ENCODE assay signal across 13 cellular contexts in the genomic region with DNA sequence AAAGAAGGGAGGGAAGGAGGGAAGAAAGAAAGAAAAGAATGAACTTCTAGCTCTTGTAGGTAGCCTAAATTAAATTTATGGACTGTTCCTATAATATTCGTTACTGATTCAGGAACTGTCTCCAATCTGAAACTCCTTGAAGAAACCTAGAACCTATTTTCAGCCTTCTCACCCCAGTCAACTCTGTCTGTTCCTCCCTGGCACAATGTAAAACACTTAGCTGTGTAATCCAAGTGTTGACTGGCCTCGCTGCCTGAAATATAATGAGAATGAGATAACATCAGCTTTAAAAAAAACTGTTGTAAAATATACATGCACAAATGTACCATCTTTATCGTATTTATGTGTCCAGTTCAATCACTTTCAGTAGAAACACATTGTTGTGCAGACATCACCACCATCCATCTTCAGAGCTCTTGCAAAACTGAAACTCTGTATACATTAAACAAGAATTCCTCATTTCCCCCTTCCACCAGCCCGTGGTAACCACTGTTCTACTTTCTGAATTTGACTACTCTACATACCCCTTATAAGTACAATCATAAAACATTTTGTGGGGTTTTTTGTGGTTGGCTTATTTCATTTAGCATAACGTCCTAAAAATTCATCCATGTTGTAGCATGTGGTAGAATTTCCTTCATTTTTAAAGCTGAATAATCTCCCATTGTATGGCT. TPM values are rescaled to one million over a fixed set of nuclear protein-coding genes. Genes with fewer than 3 reads are reported as not detected.
DNase-seq lines count a peak whose midpoint lies in the region; ATAC-seq, FAIRE-seq and TF ChIP-seq lines count a peak whose summit lies in the region.
"Had no signal": no experiment of that assay in that cellular context is flagged by ENCODE, and none has a peak within 500 bp of the region (broad histone marks: within the 10 kb centered on the region; RNA-seq: fewer than 3 reads in every experiment).

No MANE protein-coding gene starts in this region.

- no peak overlapping the region for H3K9ac ChIP-seq in neural progenitor cell

- H3K9me3 Mint-ChIP-seq in neural progenitor cell: no peaks in the 10 kb centered on the region
- H3K9me3 Mint-ChIP-seq: activated naive CD8-positive, alpha-beta T cell treated with anti-CD3 and anti-CD28 coated beads, Interleukin-2, amount 10 ng/mL, durations not matched to agents 7 days and 5 days; neural crest cell had no signal

- H3K9me3 ChIP-seq in stomach: no peaks in the 10 kb centered on the region
- H3K9me3 ChIP-seq in neural progenitor cell (ENCODE audit: low read depth): no peaks in the 10 kb centered on the region

- no peak for TF ChIP-seq CTCF in stomach (IDR thresholded peaks at IDR 0.05)
- TF ChIP-seq CTCF in neural progenitor cell (IDR thresholded peaks at IDR 0.05): no peak

- no peaks in the 10 kb centered on the region for H3K36me3 ChIP-seq in stomach
- no peaks in the 10 kb centered on the region for H3K36me3 ChIP-seq in neural progenitor cell

- H3K4me1 Mint-ChIP-seq in neural progenitor cell: peaks cover 11% of the 10 kb centered on the region

- WGBS in stomach, 5 donors: 44 to 65% (median 60%) methylated on average over 5 of the region's 5 CpGs

- no peak for TF ChIP-seq POLR2A in GM12891 (IDR thresholded peaks at IDR 0.05; ENCODE audit: low read depth, low read length)
- TF ChIP-seq POLR2A in stomach (IDR thresholded peaks at IDR 0.05): no peak

- intact Hi-C loops in stomach (cut with DNase I; ENCODE audit: low total_unique reads): no loop called here

- no peaks in the 10 kb centered on the region for H3K36me3 Mint-ChIP-seq in neural progenitor cell
- H3K36me3 Mint-ChIP-seq: activated naive CD8-positive, alpha-beta T cell treated with anti-CD3 and anti-CD28 coated beads, Interleukin-2, amount 10 ng/mL, durations not matched to agents 7 days and 5 days had no signal

- no peak overlapping the region for H2AFZ ChIP-seq in neural progenitor cell (replicated peaks)

- peaks cover 3% of the 10 kb centered on the region for H3F3A ChIP-seq in neural progenitor cell (ENCODE audit: low read depth)

- no peak overlapping the region for H3K4me3 ChIP-seq in stomach
- no peak overlapping the region for H3K4me3 ChIP-seq in neural progenitor cell

- H3K27me3 ChIP-seq in stomach: no peaks in the 10 kb centered on the region
- H3K27me3 ChIP-seq in neural progenitor cell: no peaks in the 10 kb centered on the region

- H3K27me3 Mint-ChIP-seq in neural progenitor cell (ENCODE audit: insufficient read depth, low read depth): peaks cover 5% of the 10 kb centered on the region

- no peak overlapping the region for H3K4me3 Mint-ChIP-seq in neural progenitor cell
- H3K4me3 Mint-ChIP-seq: activated naive CD8-positive, alpha-beta T cell treated with anti-CD3 and anti-CD28 coated beads, Interleukin-2, amount 10 ng/mL, durations not matched to agents 7 days and 5 days; neural crest cell had no signal

- no peaks in the 10 kb centered on the region for H4K20me1 ChIP-seq in neural progenitor cell (ENCODE audit: low read depth)

- H3K4me1 ChIP-seq in stomach (no peaks in the 10 kb centered on the region), neural progenitor cell (peaks cover 12% of the 10 kb centered on the region)

- no peak for TF ChIP-seq EP300 in stomach (IDR thresholded peaks at IDR 0.05)

- H3K79me2 ChIP-seq in neural progenitor cell (ENCODE audit: low read depth): no peaks in the 10 kb centered on the region

- peak; percentile 73 for FAIRE-seq in GM12891 (lab: Jason Lieb, UNC)
- FAIRE-seq: TTC549 had no signal

- DNase-seq in GM12891 (ENCODE audit: insufficient read length, low spot score): no peak
- no peak for DNase-seq in HT-29 (ENCODE audit: low spot score)
- no peak for DNase-seq in stomach
- no peak for DNase-seq in neural progenitor cell (ENCODE audit: low spot score)
- DNase-seq in NCI-H2029 (lab: John Stamatoyannopoulos, UW): no peak
- DNase-seq: activated naive CD8-positive, alpha-beta T cell treated with anti-CD3 and anti-CD28 coated beads, Interleukin-2, amount 10 ng/mL, durations not matched to agents 7 days and 5 days; NCI-H748 treated with DMSO at 0.1 percent for 48 hours had no signal

- H3K27ac ChIP-seq in stomach (no peak overlapping the region), neural progenitor cell (no peak overlapping the region)

- H3K27ac Mint-ChIP-seq in neural progenitor cell: no peak overlapping the region
- H3K27ac Mint-ChIP-seq: activated naive CD8-positive, alpha-beta T cell treated with anti-CD3 and anti-CD28 coated beads, Interleukin-2, amount 10 ng/mL, durations not matched to agents 7 days and 5 days had no signal

- H3K4me2 ChIP-seq in neural progenitor cell: no peak overlapping the region

- ATAC-seq in GM19023 (IDR thresholded peaks at IDR 0.05; ENCODE audit: unreplicated experiment) (peak; percentile 77), HG02759 (IDR thresholded peaks at IDR 0.05; ENCODE audit: unreplicated experiment) (peak; percentile 91), HG03571 (IDR thresholded peaks at IDR 0.05; ENCODE audit: unreplicated experiment) (peak; percentile 91)

TF ChIP-seq in GM12891, 5 proteins besides CTCF, POLR2A, EP300 and RAD21:
- TF ChIP-seq POLR2AphosphoS5 (IDR thresholded peaks at IDR 0.05; ENCODE audit: low read depth, low read length) (no peak), SPI1 (IDR thresholded peaks at IDR 0.05; ENCODE audit: low read depth, low read length) (peak; percentile 82), POU2F2 (IDR thresholded peaks at IDR 0.05; ENCODE audit: low read depth, low read length) (no peak)
TF ChIP-seq in GM12891: peak in this region for 1.

RNA-seq across cellular contexts. Expression of gene C7orf33, which starts 6.3 kb away (rescaled TPM):
- not detected for polyA plus RNA-seq in GM12891 (2012; ENCODE audit: low read depth, missing spikeins)
- total RNA-seq in HT-29 (2014; rRNA removed; shearing (Covaris generic)): not detected in 2 replicates
- total RNA-seq in stomach: not detected
- not detected for polyA plus RNA-seq in stomach
- not detected in 2 replicates for total RNA-seq in neural progenitor cell (ENCODE audit: low replicate concordance)
- total RNA-seq: activated naive CD8-positive, alpha-beta T cell treated with anti-CD3 and anti-CD28 coated beads, Interleukin-2, amount 10 ng/mL, durations not matched to agents 7 days and 5 days; neural crest cell; urinary bladder had no signal
- polyA plus RNA-seq: urinary bladder had no signal
